Comparison of ENCODE assay signal across 8 cellular contexts in genomic region chr17:30697619-30698460, GRCh38.
DNase-seq lines count a peak whose midpoint lies in the region; ATAC-seq, FAIRE-seq and TF ChIP-seq lines count a peak whose summit lies in the region.
"Not testable (repeated sequence)": the region's sequence is repeated elsewhere in the genome, so short reads cannot be mapped to it uniquely, and the experiment has no call there.

No MANE protein-coding gene starts in this region.

- not testable (repeated sequence) for H3K79me1 ChIP-seq in trophoblast cell (ENCODE audit: low read length)

- SMC1A ChIA-PET in GM12878 (lab: Charles Lee; ENCODE audit: uncharacterized antibody, unreplicated experiment) = interaction anchor here (0.7 kb wide), 1 partner anchor 139 kb away, joined by 4 read pairs; no protein-coding TSS in a partner anchor

- H2AK5ac ChIP-seq in trophoblast cell (ENCODE audit: low read length) = not testable (repeated sequence)

- not testable (repeated sequence) for H2BK12ac ChIP-seq in trophoblast cell (ENCODE audit: low read length)

- H3K9me3 Mint-ChIP-seq in WTC11 = not testable (repeated sequence)

- not testable (repeated sequence) for H4K12ac ChIP-seq in trophoblast cell (ENCODE audit: low read depth, low read length)

- peak; percentile 75 for TF ChIP-seq RAD21 in GM12878 (IDR thresholded peaks at IDR 0.05; ENCODE audit: insufficient read depth, low read depth, low read length)

- not testable (repeated sequence) for H3K27ac ChIP-seq in GM12878 (ENCODE audit: control insufficient read depth, insufficient read depth); trophoblast cell (ENCODE audit: low read depth, low read length); stomach smooth muscle (ENCODE audit: low read length)

- 15% methylated on average over 30 of the region's 32 CpGs for WGBS in GM12878 (ENCODE audit: insufficient coverage, insufficient replicate concordance, low lambda C conversion rate, missing lambda C conversion rate)
- no CpG with 5 or more reads among the region's 32 CpGs for WGBS in trophoblast cell (ENCODE audit: extremely low coverage, insufficient coverage, insufficient read length)

- H3K27me3 ChIP-seq in GM12878 (replicated peaks in 1 of 2; ENCODE audit: control insufficient read depth in 2 of 2, insufficient read depth in 2 of 2, low read length in 1 of 2); trophoblast cell (ENCODE audit: insufficient read depth, low read length); stomach smooth muscle (ENCODE audit: control insufficient read depth in 1 of 2, insufficient read depth in 2 of 2, low read length in 2 of 2): not testable (repeated sequence)

- H3K36me3 Mint-ChIP-seq in WTC11 = not testable (repeated sequence)

- H3K9ac ChIP-seq in GM12878 (ENCODE audit: control insufficient read depth, insufficient read depth, low read length); trophoblast cell (ENCODE audit: low read length); stomach smooth muscle (ENCODE audit: low read length in 2 of 2): not testable (repeated sequence)

- ATAC-seq in WTC11 = peak; percentile 76
- ATAC-seq in GM12878 = peak; percentile 92
- peak; percentile 87 for ATAC-seq in left ventricle myocardium superior

- H3K4ac ChIP-seq in trophoblast cell (ENCODE audit: low read depth, low read length) = not testable (repeated sequence)

- not testable (repeated sequence) for H2BK120ac ChIP-seq in trophoblast cell (ENCODE audit: insufficient read depth, low read length, poor library complexity)

- peaks cover 32% of the 10 kb centered on the region for H3K4me1 Mint-ChIP-seq in WTC11

- H3K36me3 ChIP-seq in GM12878 (ENCODE audit: control insufficient read depth in 2 of 2, insufficient read depth in 2 of 2, low read length in 1 of 2); trophoblast cell (ENCODE audit: control insufficient read depth in 1 of 2, insufficient read depth in 2 of 2, low read length in 2 of 2); stomach smooth muscle (ENCODE audit: control insufficient read depth in 2 of 2, insufficient read depth in 2 of 2, low read length in 2 of 2): not testable (repeated sequence)

- not testable (repeated sequence) for H3K18ac ChIP-seq in trophoblast cell (ENCODE audit: low read length)

- H3K27me3 Mint-ChIP-seq in WTC11 (ENCODE audit: low read depth) = peaks cover 10% of the 10 kb centered on the region

- H3K23ac ChIP-seq in trophoblast cell (ENCODE audit: low read length) = not testable (repeated sequence)

- not testable (repeated sequence) for H4K20me1 ChIP-seq in GM12878 (ENCODE audit: control insufficient read depth, insufficient read depth)

- peak; percentile 69 for DNase-seq in DMS153 treated with DMSO at 0.1 percent for 48 hours (lab: John Stamatoyannopoulos, UW; ENCODE audit: unreplicated experiment)
- DNase-seq in HK-2 (ENCODE audit: unreplicated experiment) = peak; percentile 76
- peak; percentile 62 for DNase-seq in NCI-H345 treated with DMSO at 0.1 percent for 48 hours (lab: John Stamatoyannopoulos, UW; ENCODE audit: unreplicated experiment)
- peak; percentile 94 for DNase-seq in WTC11 (ENCODE audit: low spot score)
- not testable (repeated sequence) for DNase-seq in GM12878 (ENCODE audit: low read depth, low spot score)
- peak; percentile 77 for DNase-seq in left ventricle myocardium superior
- peak; percentile 76 to 86 for DNase-seq in trophoblast cell

- not testable (repeated sequence) for H3K4me1 ChIP-seq in GM12878 (ENCODE audit: control insufficient read depth, insufficient read depth, low read length); trophoblast cell (ENCODE audit: control insufficient read depth in 1 of 2, insufficient read depth in 2 of 2, low read length in 2 of 2); stomach smooth muscle (ENCODE audit: control insufficient read depth, insufficient read depth, low read length)

- in situ Hi-C loops in GM12878 (cut with MboI) = not testable (repeated sequence)

- not testable (repeated sequence) for TF ChIP-seq POLR2A in GM12878 (IDR thresholded peaks at IDR 0.05; ENCODE audit: low read depth, low read length)

- TF ChIP-seq EP300 in GM12878 (IDR thresholded peaks at IDR 0.05; ENCODE audit: borderline replicate concordance in 1 of 2, control insufficient read depth in 1 of 2, low read depth in 2 of 2, low read length in 2 of 2) = not testable (repeated sequence)

- RAD21 ChIA-PET in GM12878 (lab: Charles Lee; ENCODE audit: unreplicated experiment) = interaction anchor here (0.6 kb wide), 1 partner anchor 185 kb away, joined by 3 read pairs; no protein-coding TSS in a partner anchor

- H3K4me2 ChIP-seq in GM12878 (ENCODE audit: control insufficient read depth, insufficient read depth) = peak overlapping the region; percentile 60; the same call in 1 of the 2 replicates
- H3K4me2 ChIP-seq in trophoblast cell (ENCODE audit: low read length) = peak overlapping the region; percentile 59

- FAIRE-seq in GM12878 (lab: Jason Lieb, UNC) = peak; percentile 13

- TF ChIP-seq CTCF in WTC11 (IDR thresholded peaks at IDR 0.05) = peak; percentile 97
- peak; percentile 62 to 89 (median 64) for TF ChIP-seq CTCF in GM12878 (IDR thresholded peaks at IDR 0.05 in 2 of 3, conservative IDR thresholded peaks at IDR 0.05 in 1 of 3; ENCODE audit: control insufficient read depth in 2 of 3, extremely low read depth in 1 of 3, insufficient read depth in 1 of 3, low read depth in 3 of 3, low read length in 3 of 3)

- intact Hi-C loops in GM12878 (cut with micrococcal nuclease; ENCODE audit: unreplicated experiment); left ventricle myocardium superior (cut with micrococcal nuclease): not testable (repeated sequence)

- H4K91ac ChIP-seq in trophoblast cell (ENCODE audit: low read depth, low read length) = not testable (repeated sequence)

- H3K4me3 Mint-ChIP-seq in WTC11 = peak overlapping the region; percentile 79

- H3K27ac Mint-ChIP-seq in WTC11 = 0 out of 2 replicates have a peak overlapping the region, but pooled peaks have one; percentile 49

- peak overlapping the region; percentile 83 for H2AFZ ChIP-seq in GM12878 (ENCODE audit: control insufficient read depth, low read depth, low read length)
- H2AFZ ChIP-seq in trophoblast cell (ENCODE audit: insufficient read depth, low read length, poor library complexity) = not testable (repeated sequence)

- CTCF ChIA-PET in WTC11 (lab: Charles Lee) = interaction anchor here (0.6 to 2.1 kb wide), 7 partner anchors 11 to 594 kb away, joined by 3 to 10 read pairs (median 3); partner anchors contain the start of gene GOSR1
- CTCF ChIA-PET in GM12878 (lab: Yijun Ruan, JAX) = interaction anchor here (0.7 to 1.7 kb wide), 8 partner anchors 17 to 362 kb away, joined by 3 to 7 read pairs (median 4); no protein-coding TSS in a partner anchor

- POLR2A ChIA-PET in WTC11 (lab: Charles Lee) = interaction anchor here (0.5 kb wide), 1 partner anchor 11 kb away, joined by 10 read pairs; no protein-coding TSS in a partner anchor
- POLR2A ChIA-PET in GM12878 (lab: Charles Lee) = interaction anchor here (0.7 kb wide), 1 partner anchor 92 kb away, joined by 3 read pairs; no protein-coding TSS in a partner anchor

- BruUV-seq in GM12878 (replicated peaks; lab: Mats Ljungman, UMichigan) = not testable (repeated sequence)

- H3K14ac ChIP-seq in trophoblast cell (ENCODE audit: low read length) = not testable (repeated sequence)

- not testable (repeated sequence) for H2BK5ac ChIP-seq in trophoblast cell (ENCODE audit: low read depth, low read length, poor library complexity)

- H4K8ac ChIP-seq in trophoblast cell (ENCODE audit: low read depth, low read length) = not testable (repeated sequence)

- not testable (repeated sequence) for H3K79me2 ChIP-seq in GM12878 (ENCODE audit: control insufficient read depth, insufficient read depth, low read length); trophoblast cell (ENCODE audit: control insufficient read depth, insufficient read depth, low read length, poor library complexity)

- H3K4me3 ChIP-seq in GM12878 = peak overlapping the region; percentile 57
- not testable (repeated sequence) for H3K4me3 ChIP-seq in trophoblast cell (ENCODE audit: low read depth, low read length)
- H3K4me3 ChIP-seq in stomach smooth muscle (ENCODE audit: low read length in 2 of 2) = peak overlapping the region; percentile 40 to 62

- not testable (repeated sequence) for H3K9me3 ChIP-seq in GM12878 (replicated peaks; ENCODE audit: control insufficient read depth, insufficient read depth, low read length); trophoblast cell (ENCODE audit: insufficient read depth, low read depth, low read length); stomach smooth muscle (ENCODE audit: control insufficient read depth in 2 of 2, low read length in 2 of 2)

TF ChIP-seq in WTC11, 78 proteins besides CTCF, POLR2A, EP300 and RAD21 (continues in another document):
- peak; percentile 33; the same call in 1 of the 2 replicates for TF ChIP-seq MAX (CRISPR knock-in tag; IDR thresholded peaks at IDR 0.05)

TF ChIP-seq in GM12878, 131 proteins besides CTCF, POLR2A, EP300 and RAD21 (continues in another document):
- 0 out of 2 replicates have a peak, but pooled peaks have one; percentile 31 for TF ChIP-seq NBN (IDR thresholded peaks at IDR 0.05)
- peak; percentile 4; the same call in 1 of the 2 replicates for TF ChIP-seq RUNX3 (IDR thresholded peaks at IDR 0.05; ENCODE audit: low read length)
- peak; percentile 72 for TF ChIP-seq EED (IDR thresholded peaks at IDR 0.05; ENCODE audit: low read depth)
- peak; percentile 88 for TF ChIP-seq TCF12 (IDR thresholded peaks at IDR 0.05; ENCODE audit: low read depth, low read length)
- TF ChIP-seq DPF2 (IDR thresholded peaks at IDR 0.05) = peak; percentile 77
- TF ChIP-seq NKRF (conservative IDR thresholded peaks at IDR 0.05) = 0 out of 2 replicates have a peak, but pooled peaks have one; percentile 30
